27 cellular contexts compared by ENCODE assay signal in genomic region chr1:29352719-29353420, GRCh38.
"Had no signal": no experiment of that assay in that cellular context is flagged by ENCODE, and none has a peak within 500 bp of the region (broad histone marks: within the 10 kb centered on the region; RNA-seq: fewer than 3 reads in every experiment).

No MANE protein-coding gene starts in this region.

- H3K27ac ChIP-seq: KMS-11, SJCRH30, SK-N-MC had no signal

- H3K9me3 ChIP-seq: SJCRH30 had no signal

- DNase-seq: activated CD4-positive, alpha-beta T cell treated with anti-CD3 and anti-CD28 coated beads for 36 hours; activated CD4-positive, alpha-beta T cell treated with anti-CD3 and anti-CD28 coated beads, Interleukin-2, amount 10 ng/mL, durations not matched to agents 7 days and 5 days; activated CD4-positive, alpha-beta T cell treated with anti-CD3 and anti-CD28 coated beads, Interleukin-2, amount 50 U/mL, for 48 hours; activated CD8-positive, alpha-beta memory T cell treated with anti-CD3 and anti-CD28 coated beads, Interleukin-2, amount 50 U/mL, for 4 hours; activated effector memory CD4-positive, alpha-beta T cell treated with Interleukin-2 at 50 U/mL for 16 hours; activated naive CD4-positive, alpha-beta T cell treated with anti-CD3 and anti-CD28 coated beads, Interleukin-2, amount 10 ng/mL, durations not matched to agents 7 days and 5 days; activated naive CD8-positive, alpha-beta T cell treated with anti-CD3 and anti-CD28 coated beads, Interleukin-2, amount 50 U/mL, for 24 hours; activated T-cell treated with anti-CD3 and anti-CD28 coated beads for 4 hours; activated T-cell treated with anti-CD3 and anti-CD28 coated beads, Interleukin-2, amount 50 U/mL, for 4 hours; anterior cingulate cortex; central memory CD4-positive, alpha-beta T cell; NCI-H1105 treated with DMSO at 0.1 percent for 48 hours; NCI-H1436; NCI-H1694; NCI-H1930; NCI-H2081 treated with DMSO at 0.1 percent for 48 hours; NCI-H226; NCI-H446 treated with DMSO at 0.1 percent for 48 hours; NCI-H526 treated with DMSO at 0.1 percent for 48 hours; NCI-H774; SHP77; SJCRH30; T1000 had no signal

- H3K4me2 ChIP-seq: KMS-11 had no signal

- H3K9ac ChIP-seq: KMS-11 had no signal

- H3K4me1 Mint-ChIP-seq: activated naive CD4-positive, alpha-beta T cell treated with anti-CD3 and anti-CD28 coated beads, Interleukin-2, amount 10 ng/mL, durations not matched to agents 7 days and 5 days had no signal

- H3K36me3 Mint-ChIP-seq: activated naive CD4-positive, alpha-beta T cell treated with anti-CD3 and anti-CD28 coated beads, Interleukin-2, amount 10 ng/mL, durations not matched to agents 7 days and 5 days; activated naive CD8-positive, alpha-beta T cell; brain had no signal

- H3K4me1 ChIP-seq: SJCRH30 had no signal

- H3K27ac Mint-ChIP-seq: activated CD4-positive, alpha-beta T cell treated with anti-CD3 and anti-CD28 coated beads for 36 hours; activated CD4-positive, alpha-beta T cell treated with anti-CD3 and anti-CD28 coated beads, Interleukin-2, amount 10 ng/mL, durations not matched to agents 7 days and 5 days; activated naive CD4-positive, alpha-beta T cell treated with anti-CD3 and anti-CD28 coated beads, Interleukin-2, amount 10 ng/mL, durations not matched to agents 7 days and 5 days; activated naive CD8-positive, alpha-beta T cell; activated naive CD8-positive, alpha-beta T cell treated with anti-CD3 and anti-CD28 coated beads, Interleukin-2, amount 50 U/mL, for 24 hours; brain had no signal

- H3K4me3 Mint-ChIP-seq: activated CD4-positive, alpha-beta T cell treated with anti-CD3 and anti-CD28 coated beads for 36 hours; activated CD4-positive, alpha-beta T cell treated with anti-CD3 and anti-CD28 coated beads, Interleukin-2, amount 10 ng/mL, durations not matched to agents 7 days and 5 days; activated naive CD4-positive, alpha-beta T cell treated with anti-CD3 and anti-CD28 coated beads, Interleukin-2, amount 10 ng/mL, durations not matched to agents 7 days and 5 days; activated naive CD8-positive, alpha-beta T cell; activated naive CD8-positive, alpha-beta T cell treated with anti-CD3 and anti-CD28 coated beads, Interleukin-2, amount 50 U/mL, for 24 hours; activated T-cell treated with anti-CD3 and anti-CD28 coated beads, Interleukin-2, amount 50 U/mL, for 4 hours; brain had no signal

- H3K36me3 ChIP-seq: SJCRH30 had no signal

- H3K9me3 Mint-ChIP-seq: activated CD4-positive, alpha-beta T cell treated with anti-CD3 and anti-CD28 coated beads, Interleukin-2, amount 10 ng/mL, durations not matched to agents 7 days and 5 days; activated naive CD4-positive, alpha-beta T cell treated with anti-CD3 and anti-CD28 coated beads, Interleukin-2, amount 10 ng/mL, durations not matched to agents 7 days and 5 days; activated naive CD8-positive, alpha-beta T cell treated with anti-CD3 and anti-CD28 coated beads, Interleukin-2, amount 50 U/mL, for 24 hours; activated T-cell treated with anti-CD3 and anti-CD28 coated beads, Interleukin-2, amount 50 U/mL, for 4 hours had no signal

- H3K4me3 ChIP-seq: SJCRH30, SK-N-MC had no signal
